In the genomic region with DNA sequence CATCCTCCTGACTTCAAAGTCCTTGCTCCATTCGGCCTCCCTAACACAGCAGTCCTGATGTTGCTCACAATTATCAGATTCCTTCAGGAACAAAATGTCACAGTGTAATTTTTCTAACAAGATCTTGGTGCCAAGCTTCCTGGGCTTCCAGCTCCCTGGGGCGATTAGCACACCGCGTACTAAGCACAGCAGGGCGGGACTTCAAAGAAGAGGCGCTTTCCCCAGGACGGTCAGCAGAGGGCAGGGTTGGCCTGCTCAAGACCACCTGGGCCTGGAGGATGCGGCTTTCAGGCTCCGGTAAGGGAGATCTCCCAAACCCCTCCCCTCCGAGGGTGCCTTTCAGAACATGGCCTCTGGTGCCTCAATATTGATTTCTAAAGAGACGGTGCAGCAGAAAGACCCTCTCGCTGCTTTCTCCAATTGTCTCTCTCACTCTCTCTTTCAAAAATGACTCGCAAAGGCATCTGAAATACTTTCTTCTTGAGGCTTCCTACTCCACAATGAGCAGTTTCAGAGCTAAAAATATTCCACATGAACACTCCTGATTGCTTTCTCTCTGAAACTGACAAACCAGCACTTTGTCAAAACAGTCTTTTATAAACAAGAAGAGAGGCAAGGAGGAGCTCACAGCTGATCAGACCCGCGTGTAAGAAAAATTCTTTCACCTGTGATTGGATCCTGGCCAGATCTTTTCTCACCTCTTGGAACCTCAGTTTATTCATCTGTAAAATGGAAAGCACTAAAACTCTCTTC, we compare ENCODE assay signal across 8 cellular contexts.
DNase-seq lines count a peak whose midpoint lies in the region; ATAC-seq and TF ChIP-seq lines count a peak whose summit lies in the region.

No MANE protein-coding gene starts in this region.

- TF ChIP-seq CTCF in fibroblast of the aortic adventitia (IDR thresholded peaks at IDR 0.05; ENCODE audit: insufficient read depth, low read length) (peak; percentile 90), neural cell (IDR thresholded peaks at IDR 0.05; ENCODE audit: poor library complexity, severe bottlenecking) (peak; percentile 98), tibial nerve (IDR thresholded peaks at IDR 0.05) (peak; percentile 72 to 94 (median 91))

- H3K9ac ChIP-seq in neural cell (ENCODE audit: low read length) = no peak overlapping the region

- ATAC-seq in GM21381 (IDR thresholded peaks at IDR 0.05; ENCODE audit: unreplicated experiment) (peak; percentile 94), HG03571 (IDR thresholded peaks at IDR 0.05; ENCODE audit: unreplicated experiment) (peak; percentile 76)

- H3K36me3 ChIP-seq in neural cell (ENCODE audit: insufficient read depth, low read length) (no peaks in the 10 kb centered on the region), tibial nerve (peaks cover 0 to 22% (median 0%) of the 10 kb centered on the region in 3 donors)

- TF ChIP-seq EP300 in neural cell (conservative IDR thresholded peaks at IDR 0.05; ENCODE audit: poor library complexity, severe bottlenecking) (peak; percentile 55), tibial nerve (IDR thresholded peaks at IDR 0.05) (peak; percentile 80 to 93)

- no peak for TF ChIP-seq POLR2A in tibial nerve (IDR thresholded peaks at IDR 0.05)

- H3K9me3 ChIP-seq in neural cell (ENCODE audit: low read length) = no peaks in the 10 kb centered on the region
- no peaks in the 10 kb centered on the region for H3K9me3 ChIP-seq in tibial nerve

- H3F3A ChIP-seq in neural cell (ENCODE audit: insufficient read depth, low read length, poor library complexity, severe bottlenecking) = no peaks in the 10 kb centered on the region

- H4K20me1 ChIP-seq in neural cell (ENCODE audit: insufficient read depth) = no peaks in the 10 kb centered on the region

- H3K4me1 ChIP-seq in tibial nerve = peaks cover 0 to 27% (median 3%) of the 10 kb centered on the region in 4 donors

- DNase-seq in DMS79 treated with DMSO at 0.1 percent for 48 hours (lab: John Stamatoyannopoulos, UW) = peak; percentile 55
- peak; percentile 56 for DNase-seq in NCI-H526 treated with DMSO at 0.1 percent for 48 hours (lab: John Stamatoyannopoulos, UW)
- peak; percentile 15 for DNase-seq in activated CD8-positive, alpha-beta memory T cell treated with anti-CD3 and anti-CD28 coated beads, Interleukin-2, amount 50 U/mL, for 24 hours (ENCODE audit: extremely low read depth)
- peak; percentile 88 for DNase-seq in fibroblast of the aortic adventitia (ENCODE audit: low read depth)
- DNase-seq in tibial nerve (ENCODE audit: low spot score in 2 of 2) = peak; percentile 82 to 87

- H3K27me3 ChIP-seq in neural cell (ENCODE audit: insufficient read depth, low read depth, low read length) = no peaks in the 10 kb centered on the region
- H3K27me3 ChIP-seq in tibial nerve = no peaks in the 10 kb centered on the region

- no peaks in the 10 kb centered on the region for H3K79me2 ChIP-seq in neural cell (replicated peaks; ENCODE audit: insufficient read depth, low read length)

- H3K4me3 ChIP-seq in fibroblast of the aortic adventitia (ENCODE audit: low read depth, low read length) (peak overlapping the region; percentile 17), neural cell (ENCODE audit: low read length) (peak overlapping the region; percentile 37), tibial nerve (no peak overlapping the region)

- WGBS in tibial nerve, 2 donors = 8 to 11% methylated on average over 15 of the region's 15 CpGs

- H2AFZ ChIP-seq in neural cell (ENCODE audit: low read depth, low read length) = no peak overlapping the region

- H3K27ac ChIP-seq in neural cell (ENCODE audit: low read length) = no peak overlapping the region
- H3K27ac ChIP-seq in tibial nerve = peak overlapping the region; percentile 13 to 82 (median 67)

- TF ChIP-seq RAD21 in neural cell (conservative IDR thresholded peaks at IDR 0.05) = peak; percentile 99

- H3K4me2 ChIP-seq in neural cell (ENCODE audit: low read length) = no peak overlapping the region

- H3K9me2 ChIP-seq in neural cell (ENCODE audit: insufficient read depth, low read length) = no peaks in the 10 kb centered on the region

TF ChIP-seq in neural cell, 6 proteins besides CTCF, POLR2A, EP300 and RAD21:
- TF ChIP-seq, protein P1, sequence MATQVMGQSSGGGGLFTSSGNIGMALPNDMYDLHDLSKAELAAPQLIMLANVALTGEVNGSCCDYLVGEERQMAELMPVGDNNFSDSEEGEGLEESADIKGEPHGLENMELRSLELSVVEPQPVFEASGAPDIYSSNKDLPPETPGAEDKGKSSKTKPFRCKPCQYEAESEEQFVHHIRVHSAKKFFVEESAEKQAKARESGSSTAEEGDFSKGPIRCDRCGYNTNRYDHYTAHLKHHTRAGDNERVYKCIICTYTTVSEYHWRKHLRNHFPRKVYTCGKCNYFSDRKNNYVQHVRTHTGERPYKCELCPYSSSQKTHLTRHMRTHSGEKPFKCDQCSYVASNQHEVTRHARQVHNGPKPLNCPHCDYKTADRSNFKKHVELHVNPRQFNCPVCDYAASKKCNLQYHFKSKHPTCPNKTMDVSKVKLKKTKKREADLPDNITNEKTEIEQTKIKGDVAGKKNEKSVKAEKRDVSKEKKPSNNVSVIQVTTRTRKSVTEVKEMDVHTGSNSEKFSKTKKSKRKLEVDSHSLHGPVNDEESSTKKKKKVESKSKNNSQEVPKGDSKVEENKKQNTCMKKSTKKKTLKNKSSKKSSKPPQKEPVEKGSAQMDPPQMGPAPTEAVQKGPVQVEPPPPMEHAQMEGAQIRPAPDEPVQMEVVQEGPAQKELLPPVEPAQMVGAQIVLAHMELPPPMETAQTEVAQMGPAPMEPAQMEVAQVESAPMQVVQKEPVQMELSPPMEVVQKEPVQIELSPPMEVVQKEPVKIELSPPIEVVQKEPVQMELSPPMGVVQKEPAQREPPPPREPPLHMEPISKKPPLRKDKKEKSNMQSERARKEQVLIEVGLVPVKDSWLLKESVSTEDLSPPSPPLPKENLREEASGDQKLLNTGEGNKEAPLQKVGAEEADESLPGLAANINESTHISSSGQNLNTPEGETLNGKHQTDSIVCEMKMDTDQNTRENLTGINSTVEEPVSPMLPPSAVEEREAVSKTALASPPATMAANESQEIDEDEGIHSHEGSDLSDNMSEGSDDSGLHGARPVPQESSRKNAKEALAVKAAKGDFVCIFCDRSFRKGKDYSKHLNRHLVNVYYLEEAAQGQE (IDR thresholded peaks at IDR 0.05; ENCODE audit: borderline replicate concordance) = no peak
- peak; percentile 99 for TF ChIP-seq SMC3 (conservative IDR thresholded peaks at IDR 0.05; ENCODE audit: poor library complexity)

Comparison
In these comparisons a context has a peak if more than half of its experiments do, and no peak if none do; other contexts are left out.
1. DNase-seq: peak in every context shown above with its lines; median percentile 88 in fibroblast of the aortic adventitia; 84 in tibial nerve; 56 in NCI-H526 treated with DMSO at 0.1 percent for 48 hours; 55 in DMS79 treated with DMSO at 0.1 percent for 48 hours; 15 in activated CD8-positive, alpha-beta memory T cell treated with anti-CD3 and anti-CD28 coated beads, Interleukin-2, amount 50 U/mL, for 24 hours.
2. H3K4me3 ChIP-seq: peak in fibroblast of the aortic adventitia (single experiment) and neural cell (single experiment); none in tibial nerve (0 of 4).
3. Peak in every context shown above with its lines, with median percentiles within 50 percentile points of each other: CTCF ChIP-seq.